ENCODE assay signal across 21 cellular contexts in the genomic region with DNA sequence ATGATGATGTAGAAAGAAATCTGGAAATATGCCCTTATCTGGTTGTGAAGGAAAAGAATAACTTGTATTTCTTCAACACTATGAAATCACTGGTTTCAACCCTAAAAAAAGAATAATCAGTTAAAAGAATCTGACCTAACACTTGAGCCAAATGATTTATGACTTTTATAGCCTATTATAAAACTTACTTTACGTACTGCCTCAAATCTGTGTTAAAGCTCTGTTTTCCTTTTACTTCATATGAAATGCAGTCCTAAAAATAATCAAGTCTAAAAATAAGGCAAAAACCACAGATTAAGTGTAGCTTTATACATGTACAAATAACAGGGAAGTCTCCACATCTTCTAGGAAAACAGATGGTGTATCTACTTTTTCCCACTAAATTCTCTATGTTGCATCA.
A peak's percentile ranks its signal among the peaks of the same experiment; 100 is the strongest.
DNase-seq lines count a peak whose midpoint lies in the region; ATAC-seq and TF ChIP-seq lines count a peak whose summit lies in the region.
"Had no signal": no experiment of that assay in that cellular context is flagged by ENCODE, and none has a peak within 500 bp of the region (broad histone marks: within the 10 kb centered on the region; RNA-seq: fewer than 3 reads in every experiment).

No MANE protein-coding gene starts in this region.

- H3K27me3 ChIP-seq in BLaER1, result no peaks in the 10 kb centered on the region

- no peak overlapping the region for H3K9ac ChIP-seq in BLaER1

- POLR2A ChIA-PET in HEK293 (lab: Yijun Ruan, JAX), result no interaction called here

- no peak for ATAC-seq in HG02678 (IDR thresholded peaks at IDR 0.05; ENCODE audit: unreplicated experiment)
- ATAC-seq: CD8-positive, alpha-beta T cell; GM23338; SK-N-SH treated with all-trans-retinoic acid at 6 μM for 48 hours; T-helper 17 cell had no signal

- CTCF ChIA-PET in HEK293 (lab: Yijun Ruan, JAX), result no interaction called here

- H3K36me3 ChIP-seq in BLaER1, result peaks cover 17% of the 10 kb centered on the region; the same call in 1 of the 2 replicates
- peaks cover 0 to 3% of the 10 kb centered on the region in 2 experiments; a peak in 2 of 3 replicates for H3K36me3 ChIP-seq in HEK293 (ENCODE audit: control insufficient read depth in 2 of 2, insufficient read depth in 1 of 2, low read length in 2 of 2)

- DNase-seq in amniotic epithelial cell (ENCODE audit: low read depth) (peak; percentile 59), left kidney (ENCODE audit: low read depth, low spot score) (peak; percentile 19), EL (no peak), islet precursor cell (no peak), NCI-H1436 (lab: John Stamatoyannopoulos, UW) (no peak)
- DNase-seq: CD8-positive, alpha-beta T cell; DMS 273 treated with DMSO at 0.1 percent for 48 hours; DMS79; HCEC 1CT; Kasumi-1; NCI-H1694 treated with DMSO at 0.1 percent for 48 hours; NCI-H2081; NCI-H2227 treated with DMSO at 0.1 percent for 48 hours; NCI-H69; T-helper 17 cell had no signal

- peak overlapping the region; percentile 22; the same call in 1 of the 2 replicates for H3K4me2 ChIP-seq in BLaER1
- H3K4me2 ChIP-seq: GM23338 had no signal

- no peaks in the 10 kb centered on the region for H4K20me1 ChIP-seq in BLaER1

- H3K4me3 ChIP-seq in BLaER1, result no peak overlapping the region
- H3K4me3 ChIP-seq in HEK293 (ENCODE audit: low read depth, low read length), result no peak overlapping the region
- H3K4me3 ChIP-seq: GM23338 had no signal

- no peak for TF ChIP-seq CTCF in HEK293 (tag by site-specific recombination; IDR thresholded peaks at IDR 0.05)

- H3K4me1 ChIP-seq in BLaER1, result peaks cover 18% of the 10 kb centered on the region
- H3K4me1 ChIP-seq in HEK293 (ENCODE audit: control insufficient read depth, insufficient read depth, low read length), result peaks cover 5% of the 10 kb centered on the region; the same call in 1 of the 2 replicates

- H3K9me3 ChIP-seq in BLaER1 (no peaks in the 10 kb centered on the region; the same call in 1 of the 2 replicates), HEK293 (ENCODE audit: control insufficient read depth, insufficient read depth, low read depth, low read length) (no peaks in the 10 kb centered on the region)

- H3K27ac ChIP-seq in BLaER1 (no peak overlapping the region), HEK293 (ENCODE audit: extremely low read depth, low read depth, low read length) (no peak overlapping the region)
- H3K27ac ChIP-seq: C4-2B had no signal

TF ChIP-seq in HEK293, 187 proteins besides CTCF, POLR2A, EP300 and RAD21:
- no peak for TF ChIP-seq ZEB2 (tag by site-specific recombination; IDR thresholded peaks at IDR 0.05)
- TF ChIP-seq, protein P1, sequence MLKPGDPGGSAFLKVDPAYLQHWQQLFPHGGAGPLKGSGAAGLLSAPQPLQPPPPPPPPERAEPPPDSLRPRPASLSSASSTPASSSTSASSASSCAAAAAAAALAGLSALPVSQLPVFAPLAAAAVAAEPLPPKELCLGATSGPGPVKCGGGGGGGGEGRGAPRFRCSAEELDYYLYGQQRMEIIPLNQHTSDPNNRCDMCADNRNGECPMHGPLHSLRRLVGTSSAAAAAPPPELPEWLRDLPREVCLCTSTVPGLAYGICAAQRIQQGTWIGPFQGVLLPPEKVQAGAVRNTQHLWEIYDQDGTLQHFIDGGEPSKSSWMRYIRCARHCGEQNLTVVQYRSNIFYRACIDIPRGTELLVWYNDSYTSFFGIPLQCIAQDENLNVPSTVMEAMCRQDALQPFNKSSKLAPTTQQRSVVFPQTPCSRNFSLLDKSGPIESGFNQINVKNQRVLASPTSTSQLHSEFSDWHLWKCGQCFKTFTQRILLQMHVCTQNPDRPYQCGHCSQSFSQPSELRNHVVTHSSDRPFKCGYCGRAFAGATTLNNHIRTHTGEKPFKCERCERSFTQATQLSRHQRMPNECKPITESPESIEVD (tag by site-specific recombination; IDR thresholded peaks at IDR 0.05), result peak; percentile 80

Comparison
In these comparisons a context has a peak if more than half of its experiments do, and no peak if none do; other contexts are left out.
1. DNase-seq: peak in amniotic epithelial cell (single experiment) and left kidney (single experiment); none in EL (single experiment), islet precursor cell (single experiment) and NCI-H1436 (single experiment).